Comparison of ENCODE assay signal across 8 cellular contexts in the genomic region with DNA sequence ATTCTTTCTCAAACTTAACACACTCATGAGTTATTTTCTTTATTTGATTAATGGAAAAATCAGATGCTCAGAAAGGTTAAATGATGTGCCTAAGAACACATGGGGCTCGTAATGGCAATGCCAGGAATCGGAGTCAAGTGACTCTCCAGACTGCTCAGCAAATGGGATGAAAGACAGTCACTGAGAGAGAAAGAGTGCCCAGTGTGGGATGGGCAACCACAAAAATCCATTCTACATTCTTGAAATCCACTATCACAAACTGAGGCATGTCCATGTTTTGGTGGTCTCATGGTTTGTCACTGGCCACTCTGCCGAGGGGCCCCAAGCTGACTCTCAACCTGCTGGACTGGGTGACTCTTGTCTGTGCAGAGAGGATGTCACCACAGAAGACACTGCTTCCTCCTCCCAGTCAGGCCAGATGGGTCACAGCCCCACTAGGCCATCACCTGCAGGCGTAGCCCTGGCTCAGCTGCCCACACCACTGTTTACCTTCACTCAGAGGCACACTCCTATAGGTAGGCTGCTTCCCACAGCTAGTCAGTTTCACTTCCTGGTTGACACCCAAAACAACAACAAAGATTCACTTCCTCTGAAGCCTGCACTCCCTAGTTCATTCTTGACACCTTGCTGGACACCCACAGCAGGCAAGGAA. TPM values are rescaled to one million over a fixed set of nuclear protein-coding genes. Genes with fewer than 3 reads are reported as not detected.
A peak's percentile ranks its signal among the peaks of the same experiment; 100 is the strongest.
DNase-seq lines count a peak whose midpoint lies in the region; ATAC-seq and TF ChIP-seq lines count a peak whose summit lies in the region.

No MANE protein-coding gene starts in this region.

- H3K27ac ChIP-seq in SJSA1 = no peak overlapping the region

- H3K4me3 ChIP-seq in GM06990 (replicated peaks; ENCODE audit: low read depth, low read length) (no peak overlapping the region), SJSA1 (no peak overlapping the region)

- TF ChIP-seq CTCF in GM06990 (IDR thresholded peaks at IDR 0.05; ENCODE audit: insufficient read depth, low read length, poor library complexity, severe bottlenecking) = no peak

- H3K27me3 ChIP-seq in GM06990 (replicated peaks; ENCODE audit: control insufficient read depth, insufficient read depth, low read length) (no peaks in the 10 kb centered on the region), SJSA1 (replicated peaks) (no peaks in the 10 kb centered on the region)

- peaks cover 3% of the 10 kb centered on the region for H3K36me3 ChIP-seq in GM06990 (ENCODE audit: control insufficient read depth, insufficient read depth, low read length)
- H3K36me3 ChIP-seq in SJSA1 = peaks cover 9% of the 10 kb centered on the region

- peak; percentile 67 for ATAC-seq in HG02678 (IDR thresholded peaks at IDR 0.05; ENCODE audit: unreplicated experiment)
- ATAC-seq in HG03025 (IDR thresholded peaks at IDR 0.05; ENCODE audit: low FRiP score, unreplicated experiment) = no peak

- DNase-seq in GM06990 (ENCODE audit: extremely low read depth, insufficient read length) (peak; percentile 56), SJSA1 (ENCODE audit: low read depth in 1 of 2, low spot score in 2 of 2) (peak; percentile 10 to 30), mesenteric fat pad (ENCODE audit: low spot score) (peak; percentile 64), NCI-H82 (lab: John Stamatoyannopoulos, UW) (no peak), GOT3 (lab: John Stamatoyannopoulos, UW) (no peak)
- no peak for DNase-seq in activated CD4-positive, CD25-positive, alpha-beta regulatory T cell (lab: John Stamatoyannopoulos, UW)

- peaks cover 31% of the 10 kb centered on the region for H3K4me1 ChIP-seq in SJSA1 (replicated peaks)

- H3K9me3 ChIP-seq in SJSA1 (replicated peaks) = no peaks in the 10 kb centered on the region

RNA-seq across cellular contexts. Expression of gene MAP1LC3A, which starts 21.5 kb away (rescaled TPM):
- 54.1 and 64.5 TPM in 2 replicates for total RNA-seq in SJSA1 (2014; rRNA removed; shearing (Covaris generic))
- total RNA-seq in mesenteric fat pad = 48.1 TPM

Comparison
In these comparisons a context has a peak if more than half of its experiments do, and no peak if none do; other contexts are left out.
1. DNase-seq: peak in GM06990 (single experiment), SJSA1 (2 of 2) and mesenteric fat pad (single experiment); none in NCI-H82 (single experiment), activated CD4-positive, CD25-positive, alpha-beta regulatory T cell (0 of 4) and GOT3 (single experiment).